8 cellular contexts compared by ENCODE assay signal in genomic region chr9:27528278-27528885, GRCh38. TPM values are rescaled to one million over a fixed set of nuclear protein-coding genes. Genes with fewer than 3 reads are reported as not detected.
DNase-seq lines count a peak whose midpoint lies in the region; ATAC-seq, FAIRE-seq and TF ChIP-seq lines count a peak whose summit lies in the region.

No MANE protein-coding gene starts in this region.

- POLR2A ChIA-PET in GM12878 (lab: Charles Lee) = interaction anchor here (4.3 kb wide), 1 partner anchor 11 kb away, joined by 21 read pairs; no protein-coding TSS in a partner anchor

- TF ChIP-seq EP300 in GM12878 (IDR thresholded peaks at IDR 0.05; ENCODE audit: borderline replicate concordance in 1 of 2, control insufficient read depth in 1 of 2, low read depth in 2 of 2, low read length in 2 of 2) = 0 out of 4 replicates have a peak, but pooled peaks of 1 of the 2 experiments have one; percentile 12

- no peaks in the 10 kb centered on the region for H4K20me1 ChIP-seq in GM12878 (ENCODE audit: control insufficient read depth, insufficient read depth)

- BruUV-seq in GM12878 (replicated peaks; lab: Mats Ljungman, UMichigan) = no TSS peak

- CTCF ChIA-PET in GM12878 (lab: Yijun Ruan, JAX) = interaction anchor here (1.2 to 7.9 kb wide), 6 partner anchors 8 to 195 kb away, joined by 3 to 66 read pairs (median 16); no protein-coding TSS in a partner anchor

- peaks cover 5% of the 10 kb centered on the region for H3K27me3 Mint-ChIP-seq in T-helper 17 cell

- in situ Hi-C loops in GM12878 (cut with MboI) = loop anchor here (5.0 kb wide), 1 partner anchor 196 kb away; no protein-coding TSS in a partner anchor

- TF ChIP-seq CTCF in GM12878 (IDR thresholded peaks at IDR 0.05 in 2 of 3, conservative IDR thresholded peaks at IDR 0.05 in 1 of 3; ENCODE audit: control insufficient read depth in 2 of 3, extremely low read depth in 1 of 3, insufficient read depth in 1 of 3, low read depth in 3 of 3, low read length in 3 of 3) = no peak

- FAIRE-seq in GM12878 (lab: Jason Lieb, UNC) = no peak

- H2AFZ ChIP-seq in GM12878 (ENCODE audit: control insufficient read depth, low read depth, low read length) = peak overlapping the region; percentile 80

- H3K9me3 ChIP-seq in T-helper 17 cell (ENCODE audit: control insufficient read depth, low read length, poor library complexity, severe bottlenecking) = no peaks in the 10 kb centered on the region
- no peaks in the 10 kb centered on the region for H3K9me3 ChIP-seq in GM12878 (replicated peaks; ENCODE audit: control insufficient read depth, insufficient read depth, low read length)

- peak overlapping the region; percentile 93 for H3K4me3 Mint-ChIP-seq in T-helper 17 cell

- peak overlapping the region; percentile 85 for H3K4me3 ChIP-seq in GM12878
- H3K4me3 ChIP-seq in rectal smooth muscle tissue (ENCODE audit: low read length) = peak overlapping the region; percentile 89

- WGBS in GM12878 (ENCODE audit: insufficient coverage, insufficient replicate concordance, low lambda C conversion rate, missing lambda C conversion rate) = 0% methylated on average over 29 of the region's 34 CpGs

- peak overlapping the region; percentile 6; the same call in 1 of the 2 replicates for H3K27ac ChIP-seq in GM12878 (ENCODE audit: control insufficient read depth, insufficient read depth)
- H3K27ac ChIP-seq in rectal smooth muscle tissue (ENCODE audit: low read depth, low read length) = peak overlapping the region; percentile 94

- peaks cover 11% of the 10 kb centered on the region for H3K4me1 Mint-ChIP-seq in T-helper 17 cell

- TF ChIP-seq RAD21 in GM12878 (IDR thresholded peaks at IDR 0.05; ENCODE audit: insufficient read depth, low read depth, low read length) = no peak

- no peaks in the 10 kb centered on the region for H3K79me2 ChIP-seq in GM12878 (ENCODE audit: control insufficient read depth, insufficient read depth, low read length)

- TF ChIP-seq POLR2A in GM12878 (IDR thresholded peaks at IDR 0.05; ENCODE audit: low read depth, low read length) = no peak

- H3K27me3 ChIP-seq in GM12878 (replicated peaks in 1 of 2; ENCODE audit: control insufficient read depth in 2 of 2, insufficient read depth in 2 of 2, low read length in 1 of 2) (no peaks in the 10 kb centered on the region), rectal smooth muscle tissue (ENCODE audit: control insufficient read depth, insufficient read depth, low read length) (no peaks in the 10 kb centered on the region)

- H3K36me3 ChIP-seq in GM12878 (ENCODE audit: control insufficient read depth in 2 of 2, insufficient read depth in 2 of 2, low read length in 1 of 2) (no peaks in the 10 kb centered on the region), rectal smooth muscle tissue (ENCODE audit: control insufficient read depth, insufficient read depth, low read length) (no peaks in the 10 kb centered on the region)

- peak overlapping the region; percentile 66 for H3K9ac ChIP-seq in GM12878 (ENCODE audit: control insufficient read depth, insufficient read depth, low read length)
- peak overlapping the region; percentile 81 for H3K9ac ChIP-seq in rectal smooth muscle tissue (ENCODE audit: low read length)

- intact Hi-C loops in GM12878 (cut with micrococcal nuclease; ENCODE audit: unreplicated experiment) = loop anchor here (2.0 to 5.0 kb wide), 3 partner anchors 86 to 176 kb away; no protein-coding TSS in a partner anchor

- H3K27ac Mint-ChIP-seq in T-helper 17 cell = peak overlapping the region; percentile 56

- RAD21 ChIA-PET in GM12878 (lab: Charles Lee; ENCODE audit: unreplicated experiment) = interaction anchor here (1.1 to 3.4 kb wide), 4 partner anchors 11 to 195 kb away, joined by 4 to 15 read pairs (median 8); no protein-coding TSS in a partner anchor

- peak overlapping the region; percentile 78 for H3K4me2 ChIP-seq in GM12878 (ENCODE audit: control insufficient read depth, insufficient read depth)

- peak; percentile 26 to 29 (median 27) for DNase-seq in T-helper 17 cell
- no peak for DNase-seq in GM12878 (ENCODE audit: low read depth, low spot score)
- DNase-seq in hypothalamus (lab: John Stamatoyannopoulos, UW) = peak in 47 of 51 donors; percentile 28 to 84 (median 59)
- no peak for DNase-seq in SHP77 treated with DMSO at 0.1 percent for 48 hours (lab: John Stamatoyannopoulos, UW)
- no peak for DNase-seq in NCI-H1092 (lab: John Stamatoyannopoulos, UW)

- SMC1A ChIA-PET in GM12878 (lab: Charles Lee; ENCODE audit: uncharacterized antibody, unreplicated experiment) = interaction anchor here (1.0 to 6.3 kb wide), 5 partner anchors 14 to 195 kb away, joined by 3 to 30 read pairs (median 17); no protein-coding TSS in a partner anchor

- no peaks in the 10 kb centered on the region; the same call in none of the 2 replicates for H3K4me1 ChIP-seq in GM12878 (ENCODE audit: control insufficient read depth, insufficient read depth, low read length)
- H3K4me1 ChIP-seq in rectal smooth muscle tissue (ENCODE audit: control insufficient read depth, insufficient read depth, low read length) = peaks cover 7% of the 10 kb centered on the region

- peak; percentile 53 for ATAC-seq in GM18873 (IDR thresholded peaks at IDR 0.05; ENCODE audit: low FRiP score, unreplicated experiment)
- peak; percentile 44 for ATAC-seq in HG03060 (IDR thresholded peaks at IDR 0.05; ENCODE audit: low read depth, unreplicated experiment)
- peak; percentile 70 for ATAC-seq in T-helper 17 cell
- ATAC-seq in GM12878 = peak; percentile 78

- no peaks in the 10 kb centered on the region for H3K36me3 Mint-ChIP-seq in T-helper 17 cell (ENCODE audit: low read depth)

TF ChIP-seq in GM12878, 131 proteins besides CTCF, POLR2A, EP300 and RAD21 (continues in another document):
- peak in 1 of 2 experiments; percentile 33; a peak in 1 of 4 replicates for TF ChIP-seq BHLHE40 (IDR thresholded peaks at IDR 0.05; ENCODE audit: borderline replicate concordance in 1 of 2, low read depth in 2 of 2, low read length in 1 of 2)

RNA-seq across cellular contexts. Expression of gene MOB3B, which starts 1.2 kb away (rescaled TPM):
- under 1 TPM; 0.42 to 0.57 TPM for total RNA-seq in T-helper 17 cell
- 5.7 and 5.9 TPM in 2 replicates for total RNA-seq in GM12878 (2013; cell fraction: nucleolus; rRNA removed)
- total RNA-seq in GM12878 (2014; rRNA removed) = 0.71 and 0.79 TPM in 2 replicates
- total RNA-seq in GM12878 (2014; rRNA removed; fragmentation: Illumina TruSeq; extraction: Trizol) = 0.74 and 1.1 TPM in 2 replicates
- total RNA-seq in GM12878 (2021) = 1.4 and 1.7 TPM in 2 replicates
- polyA plus RNA-seq in GM12878 (2011; ENCODE audit: low read depth) = 0.17 TPM
- polyA plus RNA-seq in GM12878 (2011; rRNA removed) = 2.7 and 2.9 TPM in 2 replicates
- polyA plus RNA-seq in GM12878 (2011; cell fraction: cytosol; rRNA removed) = 1.8 and 2.1 TPM in 2 replicates
- 1.4 and 1.5 TPM in 2 replicates for polyA plus RNA-seq in GM12878 (2011; cell fraction: nucleus; rRNA removed)
- 0.38 and 0.45 TPM in 2 replicates for polyA plus RNA-seq in GM12878 (2012)
- polyA plus RNA-seq in GM12878 (2014; fragmentation: Illumina TruSeq; extraction: Trizol) = 1.5 and 1.6 TPM in 2 replicates
- polyA plus RNA-seq in GM12878 (2014; fragmentation: Nextera tagmentation; extraction: Ambion mirVana) = under 1 TPM; 0.44 to 0.85 TPM
- polyA plus RNA-seq in GM12878 (2014; rRNA removed) = 0.96 and 1.0 TPM in 2 replicates
- under 1 TPM; 0.78 to 0.80 TPM for polyA plus RNA-seq in GM12878 (2016; fragmentation: Nextera tagmentation; extraction: Ambion mirVana)
- polyA minus RNA-seq in GM12878 (2011; rRNA and poly(A)+ RNA removed) = 4.4 and 4.8 TPM in 2 replicates
- polyA minus RNA-seq in GM12878 (2011; cell fraction: cytosol; rRNA and poly(A)+ RNA removed) = 1.5 and 2.0 TPM in 2 replicates
- 2.4 and 3.2 TPM in 2 replicates for polyA minus RNA-seq in GM12878 (2011; cell fraction: nucleus; rRNA and poly(A)+ RNA removed)

RNA-seq across cellular contexts. Expression of gene IFNK, which starts 4.3 kb away (rescaled TPM):
- total RNA-seq in T-helper 17 cell = not detected
- total RNA-seq in GM12878 (2013; cell fraction: nucleolus; rRNA removed) = not detected in 2 replicates
- not detected in 2 replicates for total RNA-seq in GM12878 (2014; rRNA removed)
- total RNA-seq in GM12878 (2014; rRNA removed; fragmentation: Illumina TruSeq; extraction: Trizol) = not detected in 2 replicates
- total RNA-seq in GM12878 (2021) = not detected in 2 replicates
- not detected for polyA plus RNA-seq in GM12878 (2011; ENCODE audit: low read depth)
- polyA plus RNA-seq in GM12878 (2011; rRNA removed) = not detected in 2 replicates
- polyA plus RNA-seq in GM12878 (2011; cell fraction: cytosol; rRNA removed) = not detected in 2 replicates
- polyA plus RNA-seq in GM12878 (2011; cell fraction: nucleus; rRNA removed) = not detected in 2 replicates
- polyA plus RNA-seq in GM12878 (2012) = not detected in 2 replicates
- not detected in 2 replicates for polyA plus RNA-seq in GM12878 (2014; fragmentation: Illumina TruSeq; extraction: Trizol)
- not detected for polyA plus RNA-seq in GM12878 (2014; fragmentation: Nextera tagmentation; extraction: Ambion mirVana)
- polyA plus RNA-seq in GM12878 (2014; rRNA removed) = 0.06 TPM in 1 of 2 replicates, not detected in the other
- polyA plus RNA-seq in GM12878 (2016; fragmentation: Nextera tagmentation; extraction: Ambion mirVana) = not detected
- not detected in 2 replicates for polyA minus RNA-seq in GM12878 (2011; rRNA and poly(A)+ RNA removed)
- not detected in 2 replicates for polyA minus RNA-seq in GM12878 (2011; cell fraction: cytosol; rRNA and poly(A)+ RNA removed)
- not detected in 2 replicates for polyA minus RNA-seq in GM12878 (2011; cell fraction: nucleus; rRNA and poly(A)+ RNA removed)

RNA-seq across cellular contexts. Expression of gene C9orf72, which starts 44.9 kb away (rescaled TPM):
- 10 to 100 TPM; 20.8 to 25.4 TPM for total RNA-seq in T-helper 17 cell
- total RNA-seq in GM12878 (2013; cell fraction: nucleolus; rRNA removed) = 71.6 and 71.7 TPM in 2 replicates
- total RNA-seq in GM12878 (2014; rRNA removed) = 6.0 and 8.1 TPM in 2 replicates
- 7.3 and 7.6 TPM in 2 replicates for total RNA-seq in GM12878 (2014; rRNA removed; fragmentation: Illumina TruSeq; extraction: Trizol)
- 6.4 and 7.2 TPM in 2 replicates for total RNA-seq in GM12878 (2021)
- 2.0 TPM for polyA plus RNA-seq in GM12878 (2011; ENCODE audit: low read depth)
- 8.6 and 15.6 TPM in 2 replicates for polyA plus RNA-seq in GM12878 (2011; rRNA removed)
- 1.6 and 2.2 TPM in 2 replicates for polyA plus RNA-seq in GM12878 (2011; cell fraction: cytosol; rRNA removed)
- polyA plus RNA-seq in GM12878 (2011; cell fraction: nucleus; rRNA removed) = 10.7 and 13.6 TPM in 2 replicates
- 4.6 and 5.7 TPM in 2 replicates for polyA plus RNA-seq in GM12878 (2012)
- polyA plus RNA-seq in GM12878 (2014; fragmentation: Illumina TruSeq; extraction: Trizol) = 5.8 and 9.7 TPM in 2 replicates
- 1 to 10 TPM; 5.3 to 9.0 TPM for polyA plus RNA-seq in GM12878 (2014; fragmentation: Nextera tagmentation; extraction: Ambion mirVana)
- polyA plus RNA-seq in GM12878 (2014; rRNA removed) = 3.0 and 4.8 TPM in 2 replicates
- polyA plus RNA-seq in GM12878 (2016; fragmentation: Nextera tagmentation; extraction: Ambion mirVana) = 1 to 10 TPM; 6.4 TPM
- polyA minus RNA-seq in GM12878 (2011; rRNA and poly(A)+ RNA removed) = 7.2 and 11.3 TPM in 2 replicates
- 1.9 and 2.8 TPM in 2 replicates for polyA minus RNA-seq in GM12878 (2011; cell fraction: cytosol; rRNA and poly(A)+ RNA removed)
- 14.7 and 15.0 TPM in 2 replicates for polyA minus RNA-seq in GM12878 (2011; cell fraction: nucleus; rRNA and poly(A)+ RNA removed)

Comparison
In these comparisons a context has a peak if more than half of its experiments do, and no peak if none do; other contexts are left out.
1. DNase-seq: peak in T-helper 17 cell (3 of 3) and hypothalamus (47 of 51); none in GM12878 (single experiment), SHP77 treated with DMSO at 0.1 percent for 48 hours (single experiment) and NCI-H1092 (single experiment).
2. Peak in every context shown above with its lines, with median percentiles within 50 percentile points of each other: ATAC-seq.